ENCODE assay signal across 19 cellular contexts in the genomic region with DNA sequence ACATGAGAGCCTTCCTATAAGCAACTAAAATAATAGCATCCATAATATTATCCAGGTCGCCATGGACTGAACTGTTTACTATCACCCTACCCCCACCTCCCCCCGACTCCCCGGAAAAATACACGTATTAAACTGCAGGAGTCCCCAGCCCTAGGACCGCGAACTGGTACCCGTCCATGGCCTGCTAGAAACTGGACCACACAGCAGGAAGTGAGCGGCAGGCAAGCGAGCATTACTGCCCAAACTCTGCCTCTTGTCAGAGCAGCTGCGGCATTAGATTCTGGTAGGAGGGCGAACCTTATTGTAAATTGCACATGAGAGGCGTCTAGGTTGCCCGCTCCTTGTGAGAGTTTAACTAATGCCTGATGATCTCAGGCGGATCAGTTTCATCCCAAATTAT.
DNase-seq lines count a peak whose midpoint lies in the region; ATAC-seq and TF ChIP-seq lines count a peak whose summit lies in the region.
"Had no signal": no experiment of that assay in that cellular context is flagged by ENCODE, and none has a peak within 500 bp of the region (broad histone marks: within the 10 kb centered on the region; RNA-seq: fewer than 3 reads in every experiment).

No MANE protein-coding gene starts in this region.

- H3K36me3 ChIP-seq in GM23338 (ENCODE audit: insufficient read depth) (no peaks in the 10 kb centered on the region), mesenchymal stem cell (ENCODE audit: control insufficient read depth in 1 of 2, insufficient read depth in 2 of 2, low read depth in 1 of 2, low read length in 2 of 2) (no peaks in the 10 kb centered on the region), tibial artery (no peaks in the 10 kb centered on the region)
- H3K36me3 ChIP-seq: BE2C, HAP-1 had no signal

- H3K4ac ChIP-seq in mesenchymal stem cell (ENCODE audit: low read depth in 1 of 2, low read length in 2 of 2): no peak overlapping the region

- H3K36me3 Mint-ChIP-seq in GM23338 (ENCODE audit: low read depth): no peaks in the 10 kb centered on the region
- H3K36me3 Mint-ChIP-seq: CD4-positive, CD25-positive, alpha-beta regulatory T cell had no signal

- H2BK5ac ChIP-seq in mesenchymal stem cell (ENCODE audit: low read depth, low read length, poor library complexity, severe bottlenecking): peak overlapping the region; percentile 57

- no peak overlapping the region for H3K27ac Mint-ChIP-seq in GM23338
- H3K27ac Mint-ChIP-seq: CD4-positive, CD25-positive, alpha-beta regulatory T cell; CD8-positive, alpha-beta memory T cell had no signal

- no peaks in the 10 kb centered on the region for H3K79me2 ChIP-seq in GM23338 (replicated peaks; ENCODE audit: insufficient read depth)

- H3K9ac ChIP-seq in mesenchymal stem cell (ENCODE audit: low read length): no peak overlapping the region

- TF ChIP-seq CTCF in GM23338 (conservative IDR thresholded peaks at IDR 0.05; ENCODE audit: low read depth in 2 of 2) (no peak), tibial artery (IDR thresholded peaks at IDR 0.05) (no peak)

- no peaks in the 10 kb centered on the region for H4K20me1 ChIP-seq in GM23338 (replicated peaks; ENCODE audit: insufficient read depth)

- no peaks in the 10 kb centered on the region for H3K79me1 ChIP-seq in mesenchymal stem cell (replicated peaks; ENCODE audit: low read length, poor library complexity, severe bottlenecking)

- no peak overlapping the region for H3K14ac ChIP-seq in mesenchymal stem cell (ENCODE audit: low read length in 2 of 2)

- H3F3A ChIP-seq in GM23338 (replicated peaks; ENCODE audit: low read depth): no peaks in the 10 kb centered on the region

- no peak overlapping the region for H4K91ac ChIP-seq in mesenchymal stem cell (ENCODE audit: low read length)

- H2BK12ac ChIP-seq in mesenchymal stem cell (ENCODE audit: low read length in 2 of 2): no peak overlapping the region

- no peaks in the 10 kb centered on the region for H3K9me3 Mint-ChIP-seq in GM23338

- WGBS in mesenchymal stem cell: 97% methylated on average over 14 of the region's 14 CpGs

- no peaks in the 10 kb centered on the region for H3K9me2 ChIP-seq in GM23338 (ENCODE audit: insufficient read depth)

- H2AFZ ChIP-seq in GM23338: peak overlapping the region; percentile 35; the same call in 1 of the 2 replicates
- H2AFZ ChIP-seq in mesenchymal stem cell (ENCODE audit: low read depth, low read length): no peak overlapping the region

- H4K8ac ChIP-seq in mesenchymal stem cell (ENCODE audit: low read length): no peak overlapping the region

- H3K4me1 Mint-ChIP-seq in GM23338: peaks cover 13% of the 10 kb centered on the region
- H3K4me1 Mint-ChIP-seq: CD4-positive, CD25-positive, alpha-beta regulatory T cell; CD8-positive, alpha-beta memory T cell had no signal

- DNase-seq in GM23338 (ENCODE audit: low spot score) (no peak), HT1080 (ENCODE audit: low read depth) (peak; percentile 4), mesenchymal stem cell (no peak), tibial artery (no peak), Kasumi-1 (lab: John Stamatoyannopoulos, UW) (no peak), NCI-H774 (lab: John Stamatoyannopoulos, UW) (no peak), NCI-H345 treated with DMSO at 0.1 percent for 48 hours (lab: John Stamatoyannopoulos, UW; ENCODE audit: unreplicated experiment) (no peak)
- DNase-seq: ACHN; BE2C; C1 segment of cervical spinal cord; CD4-positive, CD25-positive, alpha-beta regulatory T cell; CD8-positive, alpha-beta memory T cell; COR-L47; DMS 273 treated with DMSO at 0.1 percent for 48 hours; DMS53; DND-41; EL had no signal

- no peak overlapping the region for H2AK5ac ChIP-seq in mesenchymal stem cell (ENCODE audit: low read length, severe bottlenecking)

- H3K4me2 ChIP-seq in GM23338 (no peak overlapping the region), mesenchymal stem cell (ENCODE audit: low read length, poor library complexity, severe bottlenecking) (no peak overlapping the region)

- ATAC-seq in GM23338: no peak
- ATAC-seq: GM12878 had no signal

- H3K27me3 Mint-ChIP-seq in GM23338 (ENCODE audit: insufficient read depth, low read depth, poor library complexity): no peaks in the 10 kb centered on the region
- H3K27me3 Mint-ChIP-seq: CD4-positive, CD25-positive, alpha-beta regulatory T cell; CD8-positive, alpha-beta memory T cell had no signal

- H3K4me3 Mint-ChIP-seq in GM23338: no peak overlapping the region
- H3K4me3 Mint-ChIP-seq: CD4-positive, CD25-positive, alpha-beta regulatory T cell; CD8-positive, alpha-beta memory T cell had no signal

- H3K27me3 ChIP-seq in GM23338 (ENCODE audit: insufficient read depth) (no peaks in the 10 kb centered on the region), mesenchymal stem cell (ENCODE audit: control insufficient read depth in 1 of 2, insufficient read depth in 1 of 2, low read length in 2 of 2) (no peaks in the 10 kb centered on the region), tibial artery (no peaks in the 10 kb centered on the region)
- H3K27me3 ChIP-seq: BE2C had no signal

- no peak overlapping the region for H3K23ac ChIP-seq in mesenchymal stem cell (ENCODE audit: low read length in 2 of 2)

- no peak overlapping the region for H2BK15ac ChIP-seq in mesenchymal stem cell (ENCODE audit: low read depth, poor library complexity, severe bottlenecking)

- H3K4me3 ChIP-seq in GM23338 (no peak overlapping the region), mesenchymal stem cell (ENCODE audit: insufficient read depth in 1 of 2, low read depth in 1 of 2, low read length in 2 of 2) (no peak overlapping the region), tibial artery (peak overlapping the region; percentile 29 to 37)
- H3K4me3 ChIP-seq: GM12878, HAP-1 had no signal

- H2BK120ac ChIP-seq in mesenchymal stem cell (ENCODE audit: low read depth, low read length): no peak overlapping the region

- H3K9me3 ChIP-seq in mesenchymal stem cell (ENCODE audit: control insufficient read depth, low read length) (no peaks in the 10 kb centered on the region), tibial artery (no peaks in the 10 kb centered on the region)
- H3K9me3 ChIP-seq: BE2C, HAP-1 had no signal

- H3K4me1 ChIP-seq in GM23338 (ENCODE audit: insufficient read depth) (peaks cover 11% of the 10 kb centered on the region), mesenchymal stem cell (ENCODE audit: control insufficient read depth, insufficient read depth, low read depth, low read length) (peaks cover 1% of the 10 kb centered on the region), tibial artery (peaks cover 0 to 25% (median 7%) of the 10 kb centered on the region in 4 donors)
- H3K4me1 ChIP-seq: BE2C, HAP-1 had no signal

- H3K18ac ChIP-seq in mesenchymal stem cell (ENCODE audit: low read depth in 1 of 2, low read length in 2 of 2): peak overlapping the region in 1 of 2 experiments; percentile 34

- H3K27ac ChIP-seq in GM23338 (ENCODE audit: low read depth) (no peak overlapping the region), mesenchymal stem cell (ENCODE audit: low read length, poor library complexity, severe bottlenecking) (no peak overlapping the region), tibial artery (peak overlapping the region; percentile 34 to 53)

- intact Hi-C loops in tibial artery (cut with DNase I; ENCODE audit: low total_unique reads): no loop called here

TF ChIP-seq in GM23338, 12 proteins besides CTCF, POLR2A, EP300 and RAD21 (continues in another document):
- TF ChIP-seq, protein P1, sequence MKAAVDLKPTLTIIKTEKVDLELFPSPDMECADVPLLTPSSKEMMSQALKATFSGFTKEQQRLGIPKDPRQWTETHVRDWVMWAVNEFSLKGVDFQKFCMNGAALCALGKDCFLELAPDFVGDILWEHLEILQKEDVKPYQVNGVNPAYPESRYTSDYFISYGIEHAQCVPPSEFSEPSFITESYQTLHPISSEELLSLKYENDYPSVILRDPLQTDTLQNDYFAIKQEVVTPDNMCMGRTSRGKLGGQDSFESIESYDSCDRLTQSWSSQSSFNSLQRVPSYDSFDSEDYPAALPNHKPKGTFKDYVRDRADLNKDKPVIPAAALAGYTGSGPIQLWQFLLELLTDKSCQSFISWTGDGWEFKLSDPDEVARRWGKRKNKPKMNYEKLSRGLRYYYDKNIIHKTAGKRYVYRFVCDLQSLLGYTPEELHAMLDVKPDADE (IDR thresholded peaks at IDR 0.05): no peak
- TF ChIP-seq NANOG (IDR thresholded peaks at IDR 0.05; ENCODE audit: borderline replicate concordance) (no peak), ZNF114 (CRISPR knock-in tag; IDR thresholded peaks at IDR 0.05) (no peak), CREB1 (CRISPR knock-in tag; IDR thresholded peaks at IDR 0.05; ENCODE audit: low read depth) (no peak), STAT1 (IDR thresholded peaks at IDR 0.05; ENCODE audit: unreplicated experiment) (no peak), JUNB (IDR thresholded peaks at IDR 0.05; ENCODE audit: unreplicated experiment) (no peak), POLR2AphosphoS5 (IDR thresholded peaks at IDR 0.05; ENCODE audit: low read depth) (no peak), EZH2 (IDR thresholded peaks at IDR 0.05; ENCODE audit: low read depth, unreplicated experiment) (no peak), ZNF331 (CRISPR knock-in tag; IDR thresholded peaks at IDR 0.05; ENCODE audit: low read depth) (no peak), EZH2phosphoT487 (IDR thresholded peaks at IDR 0.05; ENCODE audit: unreplicated experiment) (no peak)
- TF ChIP-seq, protein P2, sequence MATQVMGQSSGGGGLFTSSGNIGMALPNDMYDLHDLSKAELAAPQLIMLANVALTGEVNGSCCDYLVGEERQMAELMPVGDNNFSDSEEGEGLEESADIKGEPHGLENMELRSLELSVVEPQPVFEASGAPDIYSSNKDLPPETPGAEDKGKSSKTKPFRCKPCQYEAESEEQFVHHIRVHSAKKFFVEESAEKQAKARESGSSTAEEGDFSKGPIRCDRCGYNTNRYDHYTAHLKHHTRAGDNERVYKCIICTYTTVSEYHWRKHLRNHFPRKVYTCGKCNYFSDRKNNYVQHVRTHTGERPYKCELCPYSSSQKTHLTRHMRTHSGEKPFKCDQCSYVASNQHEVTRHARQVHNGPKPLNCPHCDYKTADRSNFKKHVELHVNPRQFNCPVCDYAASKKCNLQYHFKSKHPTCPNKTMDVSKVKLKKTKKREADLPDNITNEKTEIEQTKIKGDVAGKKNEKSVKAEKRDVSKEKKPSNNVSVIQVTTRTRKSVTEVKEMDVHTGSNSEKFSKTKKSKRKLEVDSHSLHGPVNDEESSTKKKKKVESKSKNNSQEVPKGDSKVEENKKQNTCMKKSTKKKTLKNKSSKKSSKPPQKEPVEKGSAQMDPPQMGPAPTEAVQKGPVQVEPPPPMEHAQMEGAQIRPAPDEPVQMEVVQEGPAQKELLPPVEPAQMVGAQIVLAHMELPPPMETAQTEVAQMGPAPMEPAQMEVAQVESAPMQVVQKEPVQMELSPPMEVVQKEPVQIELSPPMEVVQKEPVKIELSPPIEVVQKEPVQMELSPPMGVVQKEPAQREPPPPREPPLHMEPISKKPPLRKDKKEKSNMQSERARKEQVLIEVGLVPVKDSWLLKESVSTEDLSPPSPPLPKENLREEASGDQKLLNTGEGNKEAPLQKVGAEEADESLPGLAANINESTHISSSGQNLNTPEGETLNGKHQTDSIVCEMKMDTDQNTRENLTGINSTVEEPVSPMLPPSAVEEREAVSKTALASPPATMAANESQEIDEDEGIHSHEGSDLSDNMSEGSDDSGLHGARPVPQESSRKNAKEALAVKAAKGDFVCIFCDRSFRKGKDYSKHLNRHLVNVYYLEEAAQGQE (IDR thresholded peaks at IDR 0.05; ENCODE audit: unreplicated experiment): no peak

Comparison
In these comparisons a context has a peak if more than half of its experiments do, and no peak if none do; other contexts are left out.
1. H3K27ac ChIP-seq: peak in tibial artery (2 of 2); none in GM23338 (single experiment) and mesenchymal stem cell (single experiment).
2. H3K4me3 ChIP-seq: peak in tibial artery (2 of 2); none in GM23338 (single experiment) and mesenchymal stem cell (0 of 2).